Comparison of ENCODE assay signal across 23 cellular contexts in the genomic region with DNA sequence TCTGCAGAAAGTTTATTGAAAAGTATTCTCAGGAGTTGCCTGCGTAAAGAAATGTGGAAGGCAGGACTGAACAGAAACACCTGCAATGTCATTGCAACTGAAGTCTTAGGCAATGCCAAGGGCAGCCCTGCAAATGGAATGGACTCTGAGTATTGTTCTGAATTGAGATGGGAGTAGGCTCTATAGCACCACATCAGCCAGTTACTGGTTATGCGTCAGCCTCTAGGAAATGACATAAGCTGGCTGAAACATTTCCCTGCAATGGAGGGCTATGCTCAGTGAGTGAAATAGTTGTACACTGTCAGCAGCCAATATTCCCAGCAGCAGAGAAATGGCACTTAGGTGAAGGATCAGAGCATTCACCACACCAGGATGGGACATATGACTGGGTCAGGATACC. TPM values are rescaled to one million over a fixed set of nuclear protein-coding genes. Genes with fewer than 3 reads are reported as not detected.
"Had no signal": no experiment of that assay in that cellular context is flagged by ENCODE, and none has a peak within 500 bp of the region (broad histone marks: within the 10 kb centered on the region; RNA-seq: fewer than 3 reads in every experiment).

No MANE protein-coding gene starts in this region.

- DNase-seq: activated CD4-positive, alpha-beta T cell treated with anti-CD3 and anti-CD28 coated beads, Interleukin-2, amount 50 U/mL, for 48 hours; activated naive CD4-positive, alpha-beta T cell treated with anti-CD3 and anti-CD28 coated beads for 36 hours; activated naive CD8-positive, alpha-beta T cell treated with anti-CD3 and anti-CD28 coated beads, Interleukin-2, amount 50 U/mL, for 24 hours; aorta; foreskin melanocyte; head of caudate nucleus; left cardiac atrium; lower lobe of right lung; nephron progenitor cell; occipital lobe; stimulated activated naive CD8-positive, alpha-beta T cell treated with anti-CD3 and anti-CD28 coated beads, Interleukin-15, amount 100 ng/mL, for 72 hours; T1000; testis; upper lobe of left lung had no signal

- H3K4me2 ChIP-seq: smooth muscle cell had no signal

- H3K4me1 ChIP-seq: breast epithelium, lower lobe of right lung, prostate gland, testis, upper lobe of left lung had no signal

- ATAC-seq: activated naive CD8-positive, alpha-beta T cell treated with anti-CD3 and anti-CD28 coated beads, Interleukin-2, amount 50 U/mL, for 24 hours; esophagus mucosa; left cardiac atrium; lower lobe of right lung; right cardiac atrium; stimulated activated naive CD8-positive, alpha-beta T cell treated with anti-CD3 and anti-CD28 coated beads, Interleukin-15, amount 100 ng/mL, for 72 hours had no signal

- H3K27ac Mint-ChIP-seq: activated naive CD4-positive, alpha-beta T cell treated with anti-CD3 and anti-CD28 coated beads for 36 hours; activated naive CD8-positive, alpha-beta T cell treated with anti-CD3 and anti-CD28 coated beads, Interleukin-2, amount 50 U/mL, for 24 hours; activated T-helper 2 cell treated with anti-CD3 and anti-CD28 coated beads, Interferon-gamma antibody, Interleukin-2, Interleukin-4, amounts not matched to agents 10 μg/mL and 5 μg/mL and 100 μg/mL, durations not matched to agents 14 hours and 24 hours and 36 hours; mesothelial cell of epicardium; nephron progenitor cell; stimulated activated naive CD8-positive, alpha-beta T cell treated with anti-CD3 and anti-CD28 coated beads, Interleukin-15, amount 100 ng/mL, for 72 hours had no signal

- H3K36me3 Mint-ChIP-seq: mesothelial cell of epicardium had no signal

- H3K4me1 Mint-ChIP-seq: activated naive CD8-positive, alpha-beta T cell treated with anti-CD3 and anti-CD28 coated beads, Interleukin-2, amount 50 U/mL, for 24 hours; mesothelial cell of epicardium; nephron progenitor cell; stimulated activated naive CD8-positive, alpha-beta T cell treated with anti-CD3 and anti-CD28 coated beads, Interleukin-15, amount 100 ng/mL, for 72 hours had no signal

- H3K4me3 ChIP-seq: breast epithelium, lower lobe of right lung, prostate gland, smooth muscle cell, testis, upper lobe of left lung had no signal

- H3K36me3 ChIP-seq: breast epithelium, lower lobe of right lung, prostate gland, upper lobe of left lung had no signal

- H3K27ac ChIP-seq: breast epithelium, lower lobe of right lung, prostate gland, testis, upper lobe of left lung, VCaP had no signal

- H3K4me3 Mint-ChIP-seq: activated naive CD4-positive, alpha-beta T cell treated with anti-CD3 and anti-CD28 coated beads for 36 hours; activated naive CD8-positive, alpha-beta T cell treated with anti-CD3 and anti-CD28 coated beads, Interleukin-2, amount 50 U/mL, for 24 hours; mesothelial cell of epicardium; nephron progenitor cell; stimulated activated naive CD8-positive, alpha-beta T cell treated with anti-CD3 and anti-CD28 coated beads, Interleukin-15, amount 100 ng/mL, for 72 hours had no signal

- H3K9me3 ChIP-seq: breast epithelium, lower lobe of right lung, prostate gland, testis, upper lobe of left lung had no signal

- H3K9me3 Mint-ChIP-seq: activated naive CD4-positive, alpha-beta T cell treated with anti-CD3 and anti-CD28 coated beads for 36 hours; activated naive CD8-positive, alpha-beta T cell treated with anti-CD3 and anti-CD28 coated beads, Interleukin-2, amount 50 U/mL, for 24 hours; activated T-helper 2 cell treated with anti-CD3 and anti-CD28 coated beads, Interferon-gamma antibody, Interleukin-2, Interleukin-4, amounts not matched to agents 10 μg/mL and 5 μg/mL and 100 μg/mL, durations not matched to agents 14 hours and 24 hours and 36 hours; mesothelial cell of epicardium; nephron progenitor cell; stimulated activated naive CD8-positive, alpha-beta T cell treated with anti-CD3 and anti-CD28 coated beads, Interleukin-15, amount 100 ng/mL, for 72 hours had no signal

- H3K27me3 ChIP-seq: breast epithelium, testis, upper lobe of left lung had no signal

RNA-seq across cellular contexts. Expression of a gene that starts 13.8 kb away (rescaled TPM):
- total RNA-seq: activated naive CD4-positive, alpha-beta T cell treated with anti-CD3 and anti-CD28 coated beads for 36 hours; activated T-helper 2 cell treated with anti-CD3 and anti-CD28 coated beads, Interferon-gamma antibody, Interleukin-2, Interleukin-4, amounts not matched to agents 10 μg/mL and 5 μg/mL and 100 μg/mL, durations not matched to agents 14 hours and 24 hours and 36 hours; aorta; breast epithelium; chondrocyte; esophagus mucosa; left cardiac atrium; lower lobe of right lung; mesothelial cell of epicardium; occipital lobe; prostate gland; right cardiac atrium; smooth muscle cell; testis; upper lobe of left lung had no signal
- polyA plus RNA-seq: aorta, right cardiac atrium, smooth muscle cell had no signal

RNA-seq across cellular contexts. Expression of a gene that starts 28.0 kb away (rescaled TPM):
- total RNA-seq: activated naive CD4-positive, alpha-beta T cell treated with anti-CD3 and anti-CD28 coated beads for 36 hours; activated T-helper 2 cell treated with anti-CD3 and anti-CD28 coated beads, Interferon-gamma antibody, Interleukin-2, Interleukin-4, amounts not matched to agents 10 μg/mL and 5 μg/mL and 100 μg/mL, durations not matched to agents 14 hours and 24 hours and 36 hours; chondrocyte; esophagus mucosa; left cardiac atrium; lower lobe of right lung; prostate gland; right cardiac atrium; smooth muscle cell; upper lobe of left lung had no signal
- polyA plus RNA-seq: aorta, right cardiac atrium, smooth muscle cell had no signal
